In the genomic region with DNA sequence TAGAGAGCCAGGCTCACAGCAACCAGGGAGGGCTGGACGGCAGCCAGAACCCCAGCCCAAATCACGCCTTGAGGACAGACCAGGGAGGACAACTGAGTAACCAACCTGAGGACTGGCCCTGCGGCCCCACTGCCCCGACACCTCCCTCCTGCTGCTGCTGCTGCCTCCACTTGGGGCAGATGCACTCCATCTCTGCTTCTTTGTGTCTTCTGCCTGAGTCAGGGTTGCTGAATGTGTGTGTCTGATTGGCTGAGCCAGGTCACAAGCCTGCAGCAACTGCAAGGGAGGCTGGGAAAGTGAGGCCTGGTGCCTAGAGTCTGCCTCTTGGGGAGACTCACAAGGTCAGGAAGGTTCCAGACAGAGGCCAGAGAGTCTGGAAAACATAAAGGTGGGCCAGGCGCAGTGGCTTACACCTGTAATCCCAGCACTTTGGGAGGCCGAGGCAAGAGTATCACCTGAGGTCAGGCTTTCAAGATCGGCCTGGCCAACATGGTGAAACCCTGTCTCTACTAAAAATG, we compare ENCODE assay signal across 9 cellular contexts.
DNase-seq lines count a peak whose midpoint lies in the region; ATAC-seq and TF ChIP-seq lines count a peak whose summit lies in the region.
"Had no signal": no experiment of that assay in that cellular context is flagged by ENCODE, and none has a peak within 500 bp of the region (broad histone marks: within the 10 kb centered on the region; RNA-seq: fewer than 3 reads in every experiment).

No MANE protein-coding gene starts in this region.

- no peaks in the 10 kb centered on the region for H3K27me3 Mint-ChIP-seq in nephron (ENCODE audit: low read depth)

- H3K4me1 Mint-ChIP-seq in nephron: peaks cover 29% of the 10 kb centered on the region

- H3K4me3 ChIP-seq in GM12865 (ENCODE audit: low read depth, low read length) (no peak overlapping the region), adrenal gland (no peak overlapping the region)
- H3K4me3 ChIP-seq: suprapubic skin had no signal

- peak; percentile 72 to 86 for ATAC-seq in activated naive CD4-positive, alpha-beta T cell treated with anti-CD3 and anti-CD28 coated beads, Interleukin-2, amount 50 U/mL, for 72 hours

- H3K36me3 ChIP-seq in adrenal gland (replicated peaks in 1 of 2): no peaks in the 10 kb centered on the region
- H3K36me3 ChIP-seq: suprapubic skin had no signal

- H3K27ac ChIP-seq in adrenal gland: no peak overlapping the region
- H3K27ac ChIP-seq: suprapubic skin had no signal

- H3K4me3 Mint-ChIP-seq in nephron: no peak overlapping the region

- TF ChIP-seq POLR2A in adrenal gland (IDR thresholded peaks at IDR 0.05): no peak

- H3K9me3 Mint-ChIP-seq in activated naive CD4-positive, alpha-beta T cell treated with anti-CD3 and anti-CD28 coated beads, Interleukin-2, amount 50 U/mL, for 72 hours: peaks cover 0 to 9% of the 10 kb centered on the region in 2 donors
- no peaks in the 10 kb centered on the region for H3K9me3 Mint-ChIP-seq in nephron

- DNase-seq in GM12865 (ENCODE audit: low read depth) (peak; percentile 53), NAMALWA (ENCODE audit: low spot score) (peak; percentile 55), NCI-H2171 (lab: John Stamatoyannopoulos, UW) (no peak), HEK293T (ENCODE audit: extremely low spot score) (no peak), adrenal gland (no peak)
- DNase-seq in activated naive CD4-positive, alpha-beta T cell treated with anti-CD3 and anti-CD28 coated beads, Interleukin-2, amount 50 U/mL, for 72 hours (ENCODE audit: low spot score in 2 of 2): peak; percentile 47 to 73
- DNase-seq: retina had no signal

- no peaks in the 10 kb centered on the region for H3K9me3 ChIP-seq in adrenal gland (replicated peaks in 1 of 3)
- H3K9me3 ChIP-seq: suprapubic skin had no signal

- WGBS in adrenal gland, 4 donors: 91 to 95% (median 94%) methylated on average over 3 to 7 of the region's 7 CpGs

- intact Hi-C loops in adrenal gland (cut with DNase I): no loop called here

- POLR2A ChIA-PET in HEK293T (lab: Yijun Ruan, JAX): no interaction called here

- H3K4me1 ChIP-seq in adrenal gland (replicated peaks in 1 of 2): peaks cover 0 to 7% of the 10 kb centered on the region in 2 donors

- H3K36me3 Mint-ChIP-seq in activated naive CD4-positive, alpha-beta T cell treated with anti-CD3 and anti-CD28 coated beads, Interleukin-2, amount 50 U/mL, for 72 hours: peaks cover 7 to 12% of the 10 kb centered on the region in 2 donors
- no peaks in the 10 kb centered on the region for H3K36me3 Mint-ChIP-seq in nephron (ENCODE audit: low read depth)

- peak overlapping the region; percentile 69 to 85 for H3K27ac Mint-ChIP-seq in activated naive CD4-positive, alpha-beta T cell treated with anti-CD3 and anti-CD28 coated beads, Interleukin-2, amount 50 U/mL, for 72 hours
- H3K27ac Mint-ChIP-seq in nephron: peak overlapping the region; percentile 51 to 75 (median 57)

- CTCF ChIA-PET in HEK293T (lab: Yijun Ruan, JAX): no interaction called here

- TF ChIP-seq CTCF in GM12865 (IDR thresholded peaks at IDR 0.05; ENCODE audit: insufficient read depth, low read depth, low read length, missing control alignments): no peak
- TF ChIP-seq CTCF in nephron (IDR thresholded peaks at IDR 0.05; ENCODE audit: unreplicated experiment in 3 of 3): no peak
- TF ChIP-seq CTCF in adrenal gland (IDR thresholded peaks at IDR 0.05): peak in 1 of 6 experiments; percentile 10

- H3K27me3 ChIP-seq in adrenal gland: no peaks in the 10 kb centered on the region
- H3K27me3 ChIP-seq: suprapubic skin had no signal

TF ChIP-seq in HEK293T, 16 proteins besides CTCF, POLR2A, EP300 and RAD21:
- TF ChIP-seq LEF1 (IDR thresholded peaks at IDR 0.05; ENCODE audit: borderline replicate concordance): no peak
- TF ChIP-seq TARDBP (IDR thresholded peaks at IDR 0.05): no peak
- TF ChIP-seq, protein P1, sequence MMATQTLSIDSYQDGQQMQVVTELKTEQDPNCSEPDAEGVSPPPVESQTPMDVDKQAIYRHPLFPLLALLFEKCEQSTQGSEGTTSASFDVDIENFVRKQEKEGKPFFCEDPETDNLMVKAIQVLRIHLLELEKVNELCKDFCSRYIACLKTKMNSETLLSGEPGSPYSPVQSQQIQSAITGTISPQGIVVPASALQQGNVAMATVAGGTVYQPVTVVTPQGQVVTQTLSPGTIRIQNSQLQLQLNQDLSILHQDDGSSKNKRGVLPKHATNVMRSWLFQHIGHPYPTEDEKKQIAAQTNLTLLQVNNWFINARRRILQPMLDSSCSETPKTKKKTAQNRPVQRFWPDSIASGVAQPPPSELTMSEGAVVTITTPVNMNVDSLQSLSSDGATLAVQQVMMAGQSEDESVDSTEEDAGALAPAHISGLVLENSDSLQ (IDR thresholded peaks at IDR 0.05): no peak
- no peak for TF ChIP-seq L3MBTL2 (conservative IDR thresholded peaks at IDR 0.05)
- no peak for TF ChIP-seq ZNF384 (IDR thresholded peaks at IDR 0.05)
- no peak for TF ChIP-seq SUZ12 (IDR thresholded peaks at IDR 0.05)

Comparison
In these comparisons a context has a peak if more than half of its experiments do, and no peak if none do; other contexts are left out.
1. DNase-seq: peak in GM12865 (single experiment), NAMALWA (single experiment) and activated naive CD4-positive, alpha-beta T cell treated with anti-CD3 and anti-CD28 coated beads, Interleukin-2, amount 50 U/mL, for 72 hours (2 of 2); none in NCI-H2171 (single experiment), HEK293T (single experiment) and adrenal gland (0 of 7).